Comparison of ENCODE assay signal across 15 cellular contexts in the genomic region with DNA sequence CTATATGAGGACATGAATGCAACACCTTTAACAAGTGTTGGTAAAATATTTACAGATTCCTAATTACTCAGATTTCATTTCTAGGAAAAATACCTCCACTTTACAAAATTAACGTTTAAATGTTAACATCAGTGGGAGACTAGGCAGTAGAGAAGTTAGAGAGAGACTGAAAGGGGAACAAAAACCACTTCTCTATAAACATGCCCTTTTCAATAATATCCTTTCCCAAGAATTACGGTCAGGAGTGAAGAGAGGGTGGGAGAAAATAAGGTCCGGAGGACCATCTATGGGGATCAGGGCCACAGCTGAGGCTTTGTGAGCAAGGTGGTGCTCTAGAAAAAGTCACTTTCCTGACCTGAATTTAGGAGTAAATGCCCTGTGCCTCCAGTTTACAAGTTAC.
DNase-seq lines count a peak whose midpoint lies in the region; ATAC-seq and TF ChIP-seq lines count a peak whose summit lies in the region.
"Had no signal": no experiment of that assay in that cellular context is flagged by ENCODE, and none has a peak within 500 bp of the region (broad histone marks: within the 10 kb centered on the region; RNA-seq: fewer than 3 reads in every experiment).

No MANE protein-coding gene starts in this region.

- H3K9me3 ChIP-seq in osteoblast (ENCODE audit: low read depth, low read length) (no peaks in the 10 kb centered on the region), upper lobe of right lung (no peaks in the 10 kb centered on the region)

- H3K36me3 ChIP-seq in osteoblast (ENCODE audit: insufficient read depth, low read length) (peaks cover 5% of the 10 kb centered on the region), upper lobe of right lung (no peaks in the 10 kb centered on the region)

- H3K36me3 Mint-ChIP-seq in activated T-cell treated with anti-CD3 and anti-CD28 coated beads, Interleukin-2, amount 50 U/mL, for 72 hours (ENCODE audit: insufficient read depth in 2 of 2): no peaks in the 10 kb centered on the region
- H3K36me3 Mint-ChIP-seq in dendritic cell treated with granulocyte-macrophage colony-stimulating factor and Interleukin-4, amounts not matched to agents 40 ng/mL and 50 ng/mL, for 4 days (ENCODE audit: low read depth): peaks cover 15% of the 10 kb centered on the region

- peaks cover 53% of the 10 kb centered on the region for H3K4me1 Mint-ChIP-seq in activated T-cell treated with anti-CD3 and anti-CD28 coated beads, Interleukin-2, amount 50 U/mL, for 72 hours (ENCODE audit: low read depth)
- peaks cover 82% of the 10 kb centered on the region for H3K4me1 Mint-ChIP-seq in dendritic cell treated with granulocyte-macrophage colony-stimulating factor and Interleukin-4, amounts not matched to agents 40 ng/mL and 50 ng/mL, for 4 days (ENCODE audit: low read depth)

- H4K20me1 ChIP-seq in osteoblast (ENCODE audit: insufficient read depth, low read length): peaks cover 3% of the 10 kb centered on the region

- peaks cover 58% of the 10 kb centered on the region for H3K79me2 ChIP-seq in osteoblast (ENCODE audit: insufficient read depth, low read length)

- no peaks in the 10 kb centered on the region for H3K27me3 Mint-ChIP-seq in activated T-cell treated with anti-CD3 and anti-CD28 coated beads, Interleukin-2, amount 50 U/mL, for 72 hours (ENCODE audit: low read depth)
- no peaks in the 10 kb centered on the region for H3K27me3 Mint-ChIP-seq in dendritic cell treated with granulocyte-macrophage colony-stimulating factor and Interleukin-4, amounts not matched to agents 40 ng/mL and 50 ng/mL, for 4 days

- H3K27me3 ChIP-seq in osteoblast (ENCODE audit: insufficient read depth, low read length) (no peaks in the 10 kb centered on the region), upper lobe of right lung (no peaks in the 10 kb centered on the region)

- TF ChIP-seq CTCF in osteoblast (IDR thresholded peaks at IDR 0.05; ENCODE audit: extremely low read depth, low read depth, low read length) (no peak), upper lobe of right lung (IDR thresholded peaks at IDR 0.05) (no peak)

- DNase-seq in activated T-cell treated with anti-CD3 and anti-CD28 coated beads, Interleukin-2, amount 50 U/mL, for 72 hours: no peak
- DNase-seq in activated T-cell treated with anti-CD3 and anti-CD28 coated beads, Interleukin-2, amount 50 U/mL, for 1 hour: no peak
- no peak for DNase-seq in osteoblast (ENCODE audit: insufficient read length, low spot score, missing footprints)
- no peak for DNase-seq in upper lobe of right lung
- no peak for DNase-seq in stimulated activated naive CD4-positive, alpha-beta T cell (lab: John Stamatoyannopoulos, UW)
- DNase-seq: activated CD4-positive, alpha-beta T cell treated with anti-CD3 and anti-CD28 coated beads, Interleukin-2, amount 50 U/mL, for 4 hours; effector CD4-positive, alpha-beta T cell; kidney; NCI-H146; stimulated activated CD4-positive, alpha-beta T cell treated with anti-CD3 and anti-CD28 coated beads, Interleukin-4, amount 100 ng/mL, for 4 hours; stimulated activated naive CD8-positive, alpha-beta T cell treated with anti-CD3 and anti-CD28 coated beads, Interleukin-15, Interleukin-2, amounts not matched to agents 100 U/mL and 50 U/mL, for 24 hours had no signal

- intact Hi-C loops in dendritic cell treated with granulocyte-macrophage colony-stimulating factor and Interleukin-4, amounts not matched to agents 40 ng/mL and 50 ng/mL, for 4 days (cut with micrococcal nuclease): loop anchor here (2.0 kb wide), 1 partner anchor 32 kb away; no protein-coding TSS in a partner anchor
- intact Hi-C loops in upper lobe of right lung (cut with DNase I): no loop called here

- H2AFZ ChIP-seq in osteoblast (ENCODE audit: low read length): no peak overlapping the region

- H3K4me1 ChIP-seq in osteoblast (ENCODE audit: insufficient read depth, low read length) (peaks cover 30% of the 10 kb centered on the region), upper lobe of right lung (peaks cover 29% of the 10 kb centered on the region)

- H3K4me3 Mint-ChIP-seq in activated T-cell treated with anti-CD3 and anti-CD28 coated beads, Interleukin-2, amount 50 U/mL, for 72 hours: no peak overlapping the region
- peak overlapping the region; percentile 64 for H3K4me3 Mint-ChIP-seq in dendritic cell treated with granulocyte-macrophage colony-stimulating factor and Interleukin-4, amounts not matched to agents 40 ng/mL and 50 ng/mL, for 4 days

- H3K27ac Mint-ChIP-seq in activated T-cell treated with anti-CD3 and anti-CD28 coated beads, Interleukin-2, amount 50 U/mL, for 72 hours: peak overlapping the region; percentile 49
- peak overlapping the region; percentile 97 for H3K27ac Mint-ChIP-seq in dendritic cell treated with granulocyte-macrophage colony-stimulating factor and Interleukin-4, amounts not matched to agents 40 ng/mL and 50 ng/mL, for 4 days

- no peaks in the 10 kb centered on the region for H3K9me3 Mint-ChIP-seq in activated T-cell treated with anti-CD3 and anti-CD28 coated beads, Interleukin-2, amount 50 U/mL, for 72 hours
- no peaks in the 10 kb centered on the region for H3K9me3 Mint-ChIP-seq in dendritic cell treated with granulocyte-macrophage colony-stimulating factor and Interleukin-4, amounts not matched to agents 40 ng/mL and 50 ng/mL, for 4 days

- peak overlapping the region; percentile 5 for H3K4me2 ChIP-seq in osteoblast (ENCODE audit: insufficient read depth, low read length)

- H3K4me3 ChIP-seq in osteoblast (ENCODE audit: insufficient read depth, low read length): no peak overlapping the region
- H3K4me3 ChIP-seq in upper lobe of right lung: no peak overlapping the region

- ATAC-seq in activated T-cell treated with anti-CD3 and anti-CD28 coated beads, Interleukin-2, amount 50 U/mL, for 72 hours (replicated peaks in 1 of 2): no peak
- ATAC-seq in upper lobe of right lung (peak; percentile 36), HG02973 (IDR thresholded peaks at IDR 0.05; ENCODE audit: unreplicated experiment) (no peak), GM21529 (IDR thresholded peaks at IDR 0.05; ENCODE audit: unreplicated experiment) (no peak)
- ATAC-seq: Panc1; stimulated activated naive CD8-positive, alpha-beta T cell treated with anti-CD3 and anti-CD28 coated beads, Interleukin-15, Interleukin-2, amounts not matched to agents 100 U/mL and 50 U/mL, for 24 hours had no signal

- peak overlapping the region; percentile 89 for H3K27ac ChIP-seq in osteoblast (ENCODE audit: low read depth, low read length)
- H3K27ac ChIP-seq in upper lobe of right lung: no peak overlapping the region
